ENCODE assay signal across 1 cellular context in genomic region chr9:127448112-127448805, GRCh38.
TF ChIP-seq lines count a peak whose summit lies in the region.

No MANE protein-coding gene starts in this region.

TF ChIP-seq in A549, 52 proteins besides CTCF, POLR2A, EP300 and RAD21 (continued from another document):
- TF ChIP-seq HMGXB4 (CRISPR knock-in tag; IDR thresholded peaks at IDR 0.05; ENCODE audit: borderline replicate concordance) (no peak), SMC3 (IDR thresholded peaks at IDR 0.05) (no peak), SREBF2 (IDR thresholded peaks at IDR 0.05) (no peak), FOXS1 (CRISPR knock-in tag; IDR thresholded peaks at IDR 0.05) (no peak), CHD2 (IDR thresholded peaks at IDR 0.05; ENCODE audit: low read length, partially characterized antibody) (no peak)
